27 cellular contexts compared by ENCODE assay signal in genomic region chr5:175163586-175164275, GRCh38.
"Had no signal": no experiment of that assay in that cellular context is flagged by ENCODE, and none has a peak within 500 bp of the region (broad histone marks: within the 10 kb centered on the region; RNA-seq: fewer than 3 reads in every experiment).

No MANE protein-coding gene starts in this region.

- ATAC-seq: activated CD4-positive, alpha-beta T cell treated with anti-CD3 and anti-CD28 coated beads for 36 hours; activated CD8-positive, alpha-beta memory T cell treated with anti-CD3 and anti-CD28 coated beads, Interleukin-2, amount 10 ng/mL, durations not matched to agents 7 days and 5 days; activated CD8-positive, alpha-beta T cell treated with anti-CD3 and anti-CD28 coated beads, Interleukin-2, amount 10 ng/mL, durations not matched to agents 7 days and 5 days; activated naive CD8-positive, alpha-beta T cell treated with anti-CD3 and anti-CD28 coated beads, Interleukin-2, amount 50 U/mL, for 24 hours; body of pancreas; heart right ventricle; T-helper 17 cell had no signal

- H3K27ac ChIP-seq: adrenal gland, body of pancreas, colonic mucosa, epithelial cell of prostate, heart right ventricle, hepatocyte had no signal

- DNase-seq: activated CD4-positive, alpha-beta memory T cell treated with anti-CD3 and anti-CD28 coated beads for 36 hours; activated CD4-positive, alpha-beta T cell treated with anti-CD3 and anti-CD28 coated beads for 36 hours; activated CD4-positive, alpha-beta T cell treated with anti-CD3 and anti-CD28 coated beads, Interleukin-2, amount 10 ng/mL, durations not matched to agents 24 days and 14 days; activated CD4-positive, CD25-positive, alpha-beta regulatory T cell; activated CD4-positive, CD25-positive, alpha-beta regulatory T cell treated with anti-CD3 and anti-CD28 coated beads, Interleukin-2, amount 50 U/mL, for 72 hours; activated CD8-positive, alpha-beta memory T cell treated with anti-CD3 and anti-CD28 coated beads, Interleukin-2, amount 10 ng/mL, durations not matched to agents 7 days and 5 days; activated CD8-positive, alpha-beta memory T cell treated with anti-CD3 and anti-CD28 coated beads, Interleukin-2, amount 50 U/mL, for 4 hours; activated CD8-positive, alpha-beta T cell treated with anti-CD3 and anti-CD28 coated beads, Interleukin-2, amount 10 ng/mL, durations not matched to agents 7 days and 5 days; activated effector memory CD4-positive, alpha-beta T cell treated with anti-CD3 and anti-CD28 coated beads, Interleukin-2, amount 50 U/mL, for 16 hours; activated naive CD4-positive, alpha-beta T cell treated with anti-CD3 and anti-CD28 coated beads for 36 hours; activated naive CD8-positive, alpha-beta T cell treated with anti-CD3 and anti-CD28 coated beads for 36 hours; activated naive CD8-positive, alpha-beta T cell treated with anti-CD3 and anti-CD28 coated beads, Interleukin-2, amount 50 U/mL, for 24 hours; activated T-cell treated with anti-CD3 and anti-CD28 coated beads, Interleukin-2, amount 50 U/mL, for 1 hour; activated T-cell treated with anti-CD3 and anti-CD28 coated beads, Interleukin-2, amount 50 U/mL, for 48 hours; adrenal gland; aorta; body of pancreas; central memory CD4-positive, alpha-beta T cell; cerebellar nuclear complex; colonic mucosa; effector CD8-positive, alpha-beta T cell; foreskin fibroblast; glutamatergic neuron; heart right ventricle; T-helper 17 cell had no signal
